In the genomic region with DNA sequence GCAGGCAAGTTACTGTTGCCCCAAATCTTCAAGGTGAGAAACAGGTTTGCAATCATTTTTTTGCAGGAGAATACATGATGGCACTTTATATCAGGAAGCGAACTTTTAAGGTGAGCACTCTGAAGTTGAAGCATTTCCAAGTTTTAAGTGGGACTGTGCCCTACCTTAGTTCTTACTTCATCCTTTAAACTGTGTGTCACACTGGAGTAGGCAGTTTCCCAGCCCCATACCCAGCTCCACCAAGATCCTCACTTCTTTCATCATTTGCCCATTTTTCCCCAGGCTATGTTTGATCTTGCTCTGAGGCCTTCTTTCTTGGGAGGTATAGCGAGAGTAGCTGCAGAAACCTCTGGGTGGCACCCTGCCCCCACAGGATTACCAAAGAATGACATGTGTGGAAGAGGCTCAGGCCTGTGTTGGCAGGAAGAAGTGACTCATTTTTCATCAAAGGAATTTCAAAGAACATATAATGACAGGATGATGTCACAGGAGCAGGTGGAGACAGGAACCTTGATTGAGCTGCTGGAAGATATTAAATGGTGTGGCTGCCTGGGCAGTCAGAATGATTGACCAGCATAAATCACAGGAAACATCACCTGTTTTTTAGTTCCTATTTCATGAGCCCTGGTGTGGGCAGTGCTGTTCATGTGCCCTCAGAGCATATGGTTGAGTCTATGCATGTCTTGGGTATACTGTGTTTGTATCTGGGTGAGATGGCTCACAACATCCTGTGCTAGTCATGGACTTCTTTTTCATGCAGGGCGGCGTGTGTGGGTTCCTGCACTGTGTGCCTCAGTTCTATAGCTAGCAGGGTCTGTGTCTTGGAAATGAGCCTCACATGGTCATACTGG, we compare ENCODE assay signal across 1 cellular context.
TF ChIP-seq lines count a peak whose summit lies in the region.

No MANE protein-coding gene starts in this region.

TF ChIP-seq in K562, 482 proteins besides CTCF, POLR2A, EP300 and RAD21 (continued from another document and continues in another):
- TF ChIP-seq RCOR1 (IDR thresholded peaks at IDR 0.05; ENCODE audit: borderline replicate concordance in 1 of 2, low read depth in 2 of 2, low read length in 2 of 2) (peak in 1 of 2 experiments; percentile 45; a peak in 1 of 4 replicates), NRF1 (conservative IDR thresholded peaks at IDR 0.05 in 1 of 2, IDR thresholded peaks at IDR 0.05 in 1 of 2) (peak in 1 of 2 experiments; percentile 35; a peak in 2 of 4 replicates), CEBPG (CRISPR knock-in tag; IDR thresholded peaks at IDR 0.05) (no peak), CEBPG (tag; conservative IDR thresholded peaks at IDR 0.05 in 1 of 2, IDR thresholded peaks at IDR 0.05 in 1 of 2) (peak; percentile 21 to 74; a peak in 3 of 4 replicates), CEBPB (tag; IDR thresholded peaks at IDR 0.05) (peak; percentile 42), CXXC5 (CRISPR knock-in tag; IDR thresholded peaks at IDR 0.05) (peak; percentile 11; the same call in 1 of the 2 replicates), SP1 (CRISPR knock-in tag; IDR thresholded peaks at IDR 0.05) (0 out of 2 replicates have a peak, but pooled peaks have one; percentile 22), JUND (IDR thresholded peaks at IDR 0.05; ENCODE audit: borderline replicate concordance, low read depth, low read length) (peak; percentile 94), JUND (tag; IDR thresholded peaks at IDR 0.05; ENCODE audit: borderline replicate concordance, low read depth, low read length) (peak; percentile 91), ADNP (tag; IDR thresholded peaks at IDR 0.05) (no peak), CBFB (CRISPR knock-in tag; IDR thresholded peaks at IDR 0.05) (no peak), ESRRB (CRISPR knock-in tag; IDR thresholded peaks at IDR 0.05; ENCODE audit: borderline replicate concordance) (no peak), FOXA3 (CRISPR knock-in tag; conservative IDR thresholded peaks at IDR 0.05 in 1 of 2, IDR thresholded peaks at IDR 0.05 in 1 of 2) (0 out of 4 replicates have a peak, but pooled peaks of 1 of the 2 experiments have one; percentile 33), DPF2 (IDR thresholded peaks at IDR 0.05) (peak; percentile 56), SMAD2 (IDR thresholded peaks at IDR 0.05; ENCODE audit: low read depth, low read length) (no peak), MEF2A (IDR thresholded peaks at IDR 0.05; ENCODE audit: control insufficient read depth, low read depth, low read length) (no peak), FOSL1 (tag; conservative IDR thresholded peaks at IDR 0.05) (peak; percentile 95), XRCC3 (IDR thresholded peaks at IDR 0.05) (no peak), MAX (CRISPR knock-in tag; IDR thresholded peaks at IDR 0.05) (0 out of 2 replicates have a peak, but pooled peaks have one; percentile 45), IRF9 (tag; IDR thresholded peaks at IDR 0.05) (0 out of 2 replicates have a peak, but pooled peaks have one; percentile 7), SRF (CRISPR knock-in tag; IDR thresholded peaks at IDR 0.05) (0 out of 4 replicates have a peak, but pooled peaks of 1 of the 2 experiments have one; percentile 39), TEAD1 (CRISPR knock-in tag; IDR thresholded peaks at IDR 0.05) (0 out of 4 replicates have a peak, but pooled peaks of 1 of the 2 experiments have one; percentile 16)
- TF ChIP-seq, protein P1, sequence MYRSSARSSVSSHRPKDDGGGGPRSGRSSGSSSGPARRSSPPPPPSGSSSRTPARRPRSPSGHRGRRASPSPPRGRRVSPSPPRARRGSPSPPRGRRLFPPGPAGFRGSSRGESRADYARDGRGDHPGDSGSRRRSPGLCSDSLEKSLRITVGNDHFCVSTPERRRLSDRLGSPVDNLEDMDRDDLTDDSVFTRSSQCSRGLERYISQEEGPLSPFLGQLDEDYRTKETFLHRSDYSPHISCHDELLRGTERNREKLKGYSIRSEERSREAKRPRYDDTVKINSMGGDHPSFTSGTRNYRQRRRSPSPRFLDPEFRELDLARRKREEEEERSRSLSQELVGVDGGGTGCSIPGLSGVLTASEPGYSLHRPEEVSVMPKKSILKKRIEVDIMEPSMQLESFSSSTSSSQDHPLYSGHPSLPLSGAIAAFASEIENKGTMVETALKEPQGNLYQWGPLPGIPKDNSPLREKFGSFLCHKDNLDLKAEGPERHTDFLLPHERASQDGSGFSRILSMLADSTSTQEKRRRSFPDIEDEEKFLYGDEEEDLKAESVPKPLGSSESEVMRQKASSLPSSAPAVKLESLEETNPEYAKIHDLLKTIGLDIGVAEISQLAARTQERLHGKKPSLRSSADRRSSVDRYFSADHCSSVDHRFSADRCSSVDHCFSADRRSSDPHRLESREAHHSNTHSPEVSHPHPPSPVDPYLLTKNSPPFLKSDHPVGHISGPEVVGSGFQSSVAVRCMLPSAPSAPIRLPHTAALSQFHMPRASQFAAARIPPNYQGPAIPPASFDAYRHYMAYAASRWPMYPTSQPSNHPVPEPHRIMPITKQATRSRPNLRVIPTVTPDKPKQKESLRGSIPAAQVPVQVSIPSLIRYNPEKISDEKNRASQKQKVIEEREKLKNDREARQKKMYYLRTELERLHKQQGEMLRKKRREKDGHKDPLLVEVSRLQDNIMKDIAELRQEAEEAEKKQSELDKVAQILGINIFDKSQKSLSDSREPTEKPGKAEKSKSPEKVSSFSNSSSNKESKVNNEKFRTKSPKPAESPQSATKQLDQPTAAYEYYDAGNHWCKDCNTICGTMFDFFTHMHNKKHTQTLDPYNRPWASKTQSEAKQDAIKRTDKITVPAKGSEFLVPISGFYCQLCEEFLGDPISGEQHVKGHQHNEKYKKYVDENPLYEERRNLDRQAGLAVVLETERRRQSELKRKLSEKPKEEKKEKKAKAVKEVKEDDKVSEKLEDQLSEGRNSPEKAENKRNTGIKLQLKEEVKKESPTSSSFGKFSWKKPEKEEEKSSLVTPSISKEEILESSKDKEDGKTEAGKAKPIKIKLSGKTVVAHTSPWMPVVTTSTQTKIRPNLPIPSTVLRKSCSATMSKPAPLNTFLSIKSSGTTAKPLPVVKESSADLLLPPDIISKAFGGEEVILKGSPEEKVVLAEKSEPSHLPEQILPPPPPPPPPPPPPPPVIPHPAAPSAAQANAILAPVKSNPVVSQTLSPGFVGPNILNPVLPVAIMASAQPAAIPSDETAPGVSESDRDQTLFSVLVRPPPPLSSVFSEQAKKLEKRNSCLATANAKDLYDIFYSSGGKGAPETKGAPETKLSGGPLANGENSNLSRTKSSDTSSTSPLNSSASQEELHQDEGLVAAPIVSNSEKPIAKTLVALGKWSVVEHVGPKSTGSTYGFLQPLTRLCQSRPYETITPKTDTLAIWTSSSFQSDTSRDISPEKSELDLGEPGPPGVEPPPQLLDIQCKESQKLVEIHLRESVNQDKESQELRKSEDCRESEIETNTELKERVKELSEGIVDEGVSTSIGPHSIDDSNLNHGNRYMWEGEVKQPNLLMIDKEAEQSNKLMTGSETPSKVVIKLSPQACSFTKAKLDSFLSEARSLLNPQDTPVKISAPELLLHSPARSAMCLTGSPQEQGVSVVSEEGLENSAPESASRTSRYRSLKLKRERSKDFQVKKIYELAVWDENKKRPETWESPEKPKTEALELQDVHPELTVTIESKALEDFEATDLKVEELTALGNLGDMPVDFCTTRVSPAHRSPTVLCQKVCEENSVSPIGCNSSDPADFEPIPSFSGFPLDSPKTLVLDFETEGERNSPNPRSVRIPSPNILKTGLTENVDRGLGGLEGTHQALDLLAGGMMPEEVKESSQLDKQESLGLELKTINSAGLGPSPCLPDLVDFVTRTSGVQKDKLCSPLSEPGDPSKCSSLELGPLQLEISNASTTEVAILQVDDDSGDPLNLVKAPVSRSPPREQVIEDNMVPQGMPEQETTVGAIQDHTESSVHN (IDR thresholded peaks at IDR 0.05; ENCODE audit: borderline replicate concordance in 1 of 2, low read depth in 1 of 2) = peak in 1 of 2 experiments; percentile 72; a peak in 1 of 4 replicates
- TF ChIP-seq, protein P2, sequence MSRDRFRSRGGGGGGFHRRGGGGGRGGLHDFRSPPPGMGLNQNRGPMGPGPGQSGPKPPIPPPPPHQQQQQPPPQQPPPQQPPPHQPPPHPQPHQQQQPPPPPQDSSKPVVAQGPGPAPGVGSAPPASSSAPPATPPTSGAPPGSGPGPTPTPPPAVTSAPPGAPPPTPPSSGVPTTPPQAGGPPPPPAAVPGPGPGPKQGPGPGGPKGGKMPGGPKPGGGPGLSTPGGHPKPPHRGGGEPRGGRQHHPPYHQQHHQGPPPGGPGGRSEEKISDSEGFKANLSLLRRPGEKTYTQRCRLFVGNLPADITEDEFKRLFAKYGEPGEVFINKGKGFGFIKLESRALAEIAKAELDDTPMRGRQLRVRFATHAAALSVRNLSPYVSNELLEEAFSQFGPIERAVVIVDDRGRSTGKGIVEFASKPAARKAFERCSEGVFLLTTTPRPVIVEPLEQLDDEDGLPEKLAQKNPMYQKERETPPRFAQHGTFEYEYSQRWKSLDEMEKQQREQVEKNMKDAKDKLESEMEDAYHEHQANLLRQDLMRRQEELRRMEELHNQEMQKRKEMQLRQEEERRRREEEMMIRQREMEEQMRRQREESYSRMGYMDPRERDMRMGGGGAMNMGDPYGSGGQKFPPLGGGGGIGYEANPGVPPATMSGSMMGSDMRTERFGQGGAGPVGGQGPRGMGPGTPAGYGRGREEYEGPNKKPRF (IDR thresholded peaks at IDR 0.05; ENCODE audit: low read depth, low read length) = no peak
- TF ChIP-seq, protein P3, sequence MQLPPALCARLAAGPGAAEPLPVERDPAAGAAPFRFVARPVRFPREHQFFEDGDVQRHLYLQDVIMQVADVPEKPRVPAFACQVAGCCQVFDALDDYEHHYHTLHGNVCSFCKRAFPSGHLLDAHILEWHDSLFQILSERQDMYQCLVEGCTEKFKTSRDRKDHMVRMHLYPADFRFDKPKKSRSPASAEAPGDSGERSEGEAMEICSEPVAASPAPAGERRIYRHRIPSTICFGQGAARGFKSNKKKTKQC (CRISPR knock-in tag; IDR thresholded peaks at IDR 0.05) = peak; percentile 29; the same call in 1 of the 2 replicates
- TF ChIP-seq, protein P4, sequence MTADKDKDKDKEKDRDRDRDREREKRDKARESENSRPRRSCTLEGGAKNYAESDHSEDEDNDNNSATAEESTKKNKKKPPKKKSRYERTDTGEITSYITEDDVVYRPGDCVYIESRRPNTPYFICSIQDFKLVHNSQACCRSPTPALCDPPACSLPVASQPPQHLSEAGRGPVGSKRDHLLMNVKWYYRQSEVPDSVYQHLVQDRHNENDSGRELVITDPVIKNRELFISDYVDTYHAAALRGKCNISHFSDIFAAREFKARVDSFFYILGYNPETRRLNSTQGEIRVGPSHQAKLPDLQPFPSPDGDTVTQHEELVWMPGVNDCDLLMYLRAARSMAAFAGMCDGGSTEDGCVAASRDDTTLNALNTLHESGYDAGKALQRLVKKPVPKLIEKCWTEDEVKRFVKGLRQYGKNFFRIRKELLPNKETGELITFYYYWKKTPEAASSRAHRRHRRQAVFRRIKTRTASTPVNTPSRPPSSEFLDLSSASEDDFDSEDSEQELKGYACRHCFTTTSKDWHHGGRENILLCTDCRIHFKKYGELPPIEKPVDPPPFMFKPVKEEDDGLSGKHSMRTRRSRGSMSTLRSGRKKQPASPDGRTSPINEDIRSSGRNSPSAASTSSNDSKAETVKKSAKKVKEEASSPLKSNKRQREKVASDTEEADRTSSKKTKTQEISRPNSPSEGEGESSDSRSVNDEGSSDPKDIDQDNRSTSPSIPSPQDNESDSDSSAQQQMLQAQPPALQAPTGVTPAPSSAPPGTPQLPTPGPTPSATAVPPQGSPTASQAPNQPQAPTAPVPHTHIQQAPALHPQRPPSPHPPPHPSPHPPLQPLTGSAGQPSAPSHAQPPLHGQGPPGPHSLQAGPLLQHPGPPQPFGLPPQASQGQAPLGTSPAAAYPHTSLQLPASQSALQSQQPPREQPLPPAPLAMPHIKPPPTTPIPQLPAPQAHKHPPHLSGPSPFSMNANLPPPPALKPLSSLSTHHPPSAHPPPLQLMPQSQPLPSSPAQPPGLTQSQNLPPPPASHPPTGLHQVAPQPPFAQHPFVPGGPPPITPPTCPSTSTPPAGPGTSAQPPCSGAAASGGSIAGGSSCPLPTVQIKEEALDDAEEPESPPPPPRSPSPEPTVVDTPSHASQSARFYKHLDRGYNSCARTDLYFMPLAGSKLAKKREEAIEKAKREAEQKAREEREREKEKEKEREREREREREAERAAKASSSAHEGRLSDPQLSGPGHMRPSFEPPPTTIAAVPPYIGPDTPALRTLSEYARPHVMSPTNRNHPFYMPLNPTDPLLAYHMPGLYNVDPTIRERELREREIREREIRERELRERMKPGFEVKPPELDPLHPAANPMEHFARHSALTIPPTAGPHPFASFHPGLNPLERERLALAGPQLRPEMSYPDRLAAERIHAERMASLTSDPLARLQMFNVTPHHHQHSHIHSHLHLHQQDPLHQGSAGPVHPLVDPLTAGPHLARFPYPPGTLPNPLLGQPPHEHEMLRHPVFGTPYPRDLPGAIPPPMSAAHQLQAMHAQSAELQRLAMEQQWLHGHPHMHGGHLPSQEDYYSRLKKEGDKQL (CRISPR knock-in tag; IDR thresholded peaks at IDR 0.05; ENCODE audit: borderline replicate concordance) = no peak
